Comparison of ENCODE assay signal across 10 cellular contexts in genomic region chr5:116135344-116135743, GRCh38. TPM values are rescaled to one million over a fixed set of nuclear protein-coding genes. Genes with fewer than 3 reads are reported as not detected.
DNase-seq lines count a peak whose midpoint lies in the region; ATAC-seq, FAIRE-seq and TF ChIP-seq lines count a peak whose summit lies in the region.
"Had no signal": no experiment of that assay in that cellular context is flagged by ENCODE, and none has a peak within 500 bp of the region (broad histone marks: within the 10 kb centered on the region; RNA-seq: fewer than 3 reads in every experiment).

No MANE protein-coding gene starts in this region.

- intact Hi-C loops in CD4-positive, alpha-beta T cell (cut with DNase I, micrococcal nuclease): loop anchor here in 1 of 2 experiments (5.0 kb wide), 1 partner anchor 812 kb away; no protein-coding TSS in a partner anchor

- no peak overlapping the region for H3K27ac ChIP-seq in CD4-positive, alpha-beta T cell (ENCODE audit: low read depth, low read length)
- no peak overlapping the region for H3K27ac ChIP-seq in RWPE1
- H3K27ac ChIP-seq: neutrophil had no signal

- no peak for TF ChIP-seq CTCF in CD4-positive, alpha-beta T cell (IDR thresholded peaks at IDR 0.05)
- TF ChIP-seq CTCF in RWPE1 (conservative IDR thresholded peaks at IDR 0.05; ENCODE audit: low read depth): no peak

- peak overlapping the region; percentile 43 for H3K4me3 Mint-ChIP-seq in CD4-positive, alpha-beta T cell
- peak overlapping the region in 2 of 3 donors; percentile 25 to 32 for H3K4me3 Mint-ChIP-seq in T-cell

- POLR2A ChIA-PET in CD4-positive, alpha-beta T cell (lab: Charles Lee): interaction anchor here (1.4 kb wide), 1 partner anchor 51 kb away, joined by 4 read pairs; the partner anchor contains the start of gene COMMD10
- POLR2A ChIA-PET in T-cell (lab: Charles Lee): no interaction called here
- POLR2A ChIA-PET in RWPE1 (lab: Yijun Ruan, JAX; ENCODE audit: low non-redundant PET): no interaction called here

- peaks cover 48% of the 10 kb centered on the region for H3K4me1 Mint-ChIP-seq in CD4-positive, alpha-beta T cell (ENCODE audit: low read depth)
- H3K4me1 Mint-ChIP-seq in T-cell: peaks cover 38 to 45% (median 39%) of the 10 kb centered on the region in 3 donors

- H3K36me3 Mint-ChIP-seq in CD4-positive, alpha-beta T cell (ENCODE audit: low read depth): peaks cover 21% of the 10 kb centered on the region
- H3K36me3 Mint-ChIP-seq in T-cell: peaks cover 16% of the 10 kb centered on the region

- in situ Hi-C loops in ACHN (cut with HindIII; ENCODE audit: low pct_ligation_motif_present, low pct_unique_long_range_greater_than_20kb, low sequenced_read_pairs): no loop called here

- ATAC-seq in CD4-positive, alpha-beta T cell (ENCODE audit: poor library complexity): peak; percentile 68
- ATAC-seq in GM19043 (IDR thresholded peaks at IDR 0.05; ENCODE audit: low read depth, unreplicated experiment): peak; percentile 99
- ATAC-seq in HG03025 (IDR thresholded peaks at IDR 0.05; ENCODE audit: low FRiP score, unreplicated experiment): peak; percentile 100
- peak in 3 of 4 experiments; percentile 54 to 80 (median 72) for ATAC-seq in T-cell (replicated peaks in 1 of 4)

- H3K9me3 Mint-ChIP-seq in CD4-positive, alpha-beta T cell: no peaks in the 10 kb centered on the region
- H3K9me3 Mint-ChIP-seq in T-cell: no peaks in the 10 kb centered on the region

- DNase-seq in CD4-positive, alpha-beta T cell: no peak
- DNase-seq in T-cell (peak in 8 of 34 experiments; percentile 2 to 11 (median 4)), RCC 7860 (ENCODE audit: low spot score) (no peak), ACHN (no peak), KG1 (lab: John Stamatoyannopoulos, UW) (no peak), RWPE1 (ENCODE audit: low spot score) (no peak)
- DNase-seq: DMS153 had no signal

- no peaks in the 10 kb centered on the region for H3K27me3 ChIP-seq in CD4-positive, alpha-beta T cell (ENCODE audit: control insufficient read depth, insufficient read depth, low read length)
- H3K27me3 ChIP-seq: neutrophil had no signal

- CTCF ChIA-PET in CD4-positive, alpha-beta T cell (lab: Charles Lee): no interaction called here
- CTCF ChIA-PET in T-cell (lab: Charles Lee): interaction anchor here in 1 of 2 donors (0.6 to 1.7 kb wide), 2 partner anchors 19 to 812 kb away, joined by 3 to 4 read pairs; no protein-coding TSS in a partner anchor
- CTCF ChIA-PET in RWPE1 (lab: Yijun Ruan, JAX): interaction anchor here (1.0 kb wide), 1 partner anchor 12 kb away, joined by 3 read pairs; no protein-coding TSS in a partner anchor

- no peaks in the 10 kb centered on the region for H3K9me3 ChIP-seq in CD4-positive, alpha-beta T cell (ENCODE audit: control insufficient read depth, low read length)
- H3K9me3 ChIP-seq: neutrophil had no signal

- peak overlapping the region; percentile 81 for H3K27ac Mint-ChIP-seq in CD4-positive, alpha-beta T cell
- peak overlapping the region; percentile 61 to 83 for H3K27ac Mint-ChIP-seq in T-cell

- FAIRE-seq in RCC 7860 (lab: Jason Lieb, UNC): no peak

- H3K27me3 Mint-ChIP-seq in CD4-positive, alpha-beta T cell: no peaks in the 10 kb centered on the region
- H3K27me3 Mint-ChIP-seq in T-cell: no peaks in the 10 kb centered on the region

RNA-seq across cellular contexts. Expression of gene COMMD10, which starts 50.5 kb away (rescaled TPM):
- total RNA-seq in CD4-positive, alpha-beta T cell: 10 to 100 TPM; 26.0 to 27.6 TPM
- total RNA-seq in T-cell: 10 to 100 TPM; 25.7 to 36.9 (median 26.1) TPM
